ENCODE assay signal across 21 cellular contexts in the genomic region with DNA sequence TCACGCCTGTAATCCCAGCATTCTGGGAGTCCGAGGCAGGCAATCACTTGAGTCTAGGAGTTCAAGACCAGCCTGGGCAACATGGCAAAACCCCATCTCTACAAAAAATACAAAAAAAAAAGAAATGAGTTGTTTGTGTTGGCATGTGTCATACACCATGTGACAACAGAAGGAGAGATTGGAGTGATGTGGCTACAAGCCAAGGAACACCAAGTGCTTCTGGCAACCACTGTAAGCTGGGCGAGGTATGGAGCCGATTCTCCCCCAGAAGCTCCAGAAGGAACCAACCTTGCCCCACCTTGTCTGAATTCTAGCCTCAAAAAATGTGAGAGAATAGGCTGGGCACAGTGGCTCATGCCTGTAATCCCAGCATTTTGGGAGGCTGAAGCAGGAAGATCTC. TPM values are rescaled to one million over a fixed set of nuclear protein-coding genes. Genes with fewer than 3 reads are reported as not detected.
DNase-seq lines count a peak whose midpoint lies in the region; ATAC-seq and TF ChIP-seq lines count a peak whose summit lies in the region.
"Had no signal": no experiment of that assay in that cellular context is flagged by ENCODE, and none has a peak within 500 bp of the region (broad histone marks: within the 10 kb centered on the region; RNA-seq: fewer than 3 reads in every experiment).

No MANE protein-coding gene starts in this region.

- DNase-seq in EH (ENCODE audit: low read depth): peak; percentile 6
- peak; percentile 64 for DNase-seq in LNCaP clone FGC (ENCODE audit: low read depth)
- DNase-seq in choroid plexus epithelial cell (ENCODE audit: low read depth): peak; percentile 20
- DNase-seq in gastrocnemius medialis: no peak
- no peak for DNase-seq in activated T-cell treated with anti-CD3 and anti-CD28 coated beads for 4 hours
- no peak for DNase-seq in cerebellum (ENCODE audit: low spot score)
- DNase-seq: BE2C, DMS53, GM23248, IMR-90, NCI-H1417, NCI-H187, NCI-H226, NCI-H510A treated with DMSO at 0.1 percent for 48 hours, NCI-H748 treated with DMSO at 0.1 percent for 48 hours had no signal

- no peaks in the 10 kb centered on the region for H3K36me3 ChIP-seq in gastrocnemius medialis
- H3K36me3 ChIP-seq: BE2C, HAP-1 had no signal

- ATAC-seq in gastrocnemius medialis (peak in 1 of 2 donors; percentile 55), GM19397 (IDR thresholded peaks at IDR 0.05; ENCODE audit: unreplicated experiment) (no peak)
- ATAC-seq: A549, Panc1, SK-N-SH treated with all-trans-retinoic acid at 6 μM for 48 hours had no signal

- H3K4me3 ChIP-seq in LNCaP clone FGC (ENCODE audit: low read depth, low read length) (no peak overlapping the region), choroid plexus epithelial cell (ENCODE audit: low read depth, low read length) (no peak overlapping the region), gastrocnemius medialis (no peak overlapping the region)
- H3K4me3 ChIP-seq: A549, GM23248, HAP-1 had no signal

- H3K27ac ChIP-seq in gastrocnemius medialis: peak overlapping the region in 3 of 4 donors; percentile 31 to 77 (median 55)
- H3K27ac ChIP-seq: A549, GM23248, KMS-11 had no signal

- H3K4me1 ChIP-seq in gastrocnemius medialis: peaks cover 0 to 22% of the 10 kb centered on the region in 2 donors
- H3K4me1 ChIP-seq: A549, BE2C, HAP-1 had no signal

- intact Hi-C loops in gastrocnemius medialis (cut with DNase I; ENCODE audit: low total_unique reads): loop anchor here (5.0 kb wide), 1 partner anchor 34 kb away; no protein-coding TSS in a partner anchor

- no peak for TF ChIP-seq POLR2A in gastrocnemius medialis (IDR thresholded peaks at IDR 0.05)

- no peak for TF ChIP-seq CTCF in LNCaP clone FGC (IDR thresholded peaks at IDR 0.05; ENCODE audit: control insufficient read depth, extremely low read depth, insufficient read depth)
- TF ChIP-seq CTCF in choroid plexus epithelial cell (conservative IDR thresholded peaks at IDR 0.05; ENCODE audit: low read depth, low read length): no peak
- TF ChIP-seq CTCF in gastrocnemius medialis (IDR thresholded peaks at IDR 0.05 in 4 of 5, conservative IDR thresholded peaks at IDR 0.05 in 1 of 5): no peak

- no peaks in the 10 kb centered on the region for H3K9me3 ChIP-seq in gastrocnemius medialis
- H3K9me3 ChIP-seq: A549, BE2C, HAP-1 had no signal

- in situ Hi-C loops in gastrocnemius medialis (cut with MboI; ENCODE audit: low sequenced_read_pairs in 4 of 4): loop anchor here in 3 of 4 donors (10.0 to 25.0 kb wide), 3 partner anchors 104 to 401 kb away; partner anchors contain the start of gene CHST1 (in 1 of the 3)

- H3K27me3 ChIP-seq in gastrocnemius medialis: no peaks in the 10 kb centered on the region
- H3K27me3 ChIP-seq: BE2C had no signal

RNA-seq across cellular contexts. Expression of gene SLC35C1, which starts 39.1 kb away (rescaled TPM):
- 10 to 100 TPM in 1 of 4 donors, 1 to 10 TPM in 3; 4.8 to 11.7 (median 7.8) TPM for total RNA-seq in gastrocnemius medialis
- 3.5 TPM for total RNA-seq in cerebellum

Comparison
In these comparisons a context has a peak if more than half of its experiments do, and no peak if none do; other contexts are left out.
1. DNase-seq: peak in EH (single experiment), LNCaP clone FGC (single experiment) and choroid plexus epithelial cell (single experiment); none in gastrocnemius medialis (0 of 2), activated T-cell treated with anti-CD3 and anti-CD28 coated beads for 4 hours (single experiment) and cerebellum (single experiment).